In the genomic region with DNA sequence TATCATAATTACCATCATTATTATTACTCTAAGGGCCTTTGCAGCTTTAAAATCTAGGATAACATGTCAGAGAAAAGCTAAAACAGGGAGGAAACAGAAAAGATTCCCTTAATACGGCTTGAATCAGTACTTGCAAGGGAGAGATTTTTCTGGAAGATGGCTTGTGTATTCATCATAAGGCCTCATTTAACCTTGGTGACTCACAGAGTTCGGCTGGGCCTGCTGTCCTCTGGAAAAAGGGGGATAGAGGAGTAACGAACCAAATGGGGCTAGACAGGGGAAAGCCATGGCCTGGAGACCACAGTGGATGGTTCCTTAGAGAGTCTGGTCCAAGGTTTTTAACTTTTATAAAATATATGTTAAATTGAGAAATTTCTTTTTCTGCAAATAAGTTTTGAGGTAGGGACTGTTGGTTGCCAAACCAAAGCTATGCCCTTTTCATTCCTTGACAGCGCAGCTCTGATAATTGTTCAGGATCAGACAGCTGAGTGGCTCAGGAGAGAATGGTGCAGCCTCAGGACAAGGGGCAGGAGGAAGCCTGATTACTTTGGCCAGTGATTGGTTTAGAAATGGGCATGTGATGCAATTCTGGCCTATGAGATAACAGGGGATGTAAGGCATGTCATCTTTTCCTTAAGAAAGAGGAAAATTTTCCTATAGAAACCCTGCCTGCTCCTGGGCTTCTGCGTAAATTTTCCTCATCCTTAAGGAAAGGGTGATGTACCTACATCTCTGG, we compare ENCODE assay signal across 18 cellular contexts. TPM values are rescaled to one million over a fixed set of nuclear protein-coding genes. Genes with fewer than 3 reads are reported as not detected.
A peak's percentile ranks its signal among the peaks of the same experiment; 100 is the strongest.
DNase-seq lines count a peak whose midpoint lies in the region; ATAC-seq and TF ChIP-seq lines count a peak whose summit lies in the region.
"Had no signal": no experiment of that assay in that cellular context is flagged by ENCODE, and none has a peak within 500 bp of the region (broad histone marks: within the 10 kb centered on the region; RNA-seq: fewer than 3 reads in every experiment).

No MANE protein-coding gene starts in this region.

- peaks cover 3% of the 10 kb centered on the region for H3K9me3 Mint-ChIP-seq in activated T-helper 17 cell treated with anti-CD3 and anti-CD28 coated beads, Interleukin-2, amount 50 U/mL, for 72 hours
- H3K9me3 Mint-ChIP-seq in natural killer cell treated with Interleukin-12 subunit alpha and Interleukin-12 subunit beta and Interleukin-15 and Interleukin-18, amount 100 ng/mL, for 72 hours, result no peaks in the 10 kb centered on the region

- no peaks in the 10 kb centered on the region for H3K36me3 Mint-ChIP-seq in activated T-helper 17 cell treated with anti-CD3 and anti-CD28 coated beads, Interleukin-2, amount 50 U/mL, for 72 hours (ENCODE audit: low read depth)
- peaks cover 11% of the 10 kb centered on the region for H3K36me3 Mint-ChIP-seq in natural killer cell treated with Interleukin-12 subunit alpha and Interleukin-12 subunit beta and Interleukin-15 and Interleukin-18, amount 100 ng/mL, for 72 hours

- no peak for ATAC-seq in activated T-helper 17 cell treated with anti-CD3 and anti-CD28 coated beads, Interleukin-2, amount 50 U/mL, for 72 hours (replicated peaks)
- ATAC-seq in stimulated activated naive CD8-positive, alpha-beta T cell treated with anti-CD3 and anti-CD28 coated beads, Interleukin-15, Interleukin-2, amounts not matched to agents 100 U/mL and 50 U/mL, for 24 hours, result no peak
- no peak for ATAC-seq in natural killer cell treated with Interleukin-12 subunit alpha and Interleukin-12 subunit beta and Interleukin-15 and Interleukin-18, amount 100 ng/mL, for 72 hours
- ATAC-seq: activated naive CD8-positive, alpha-beta T cell treated with anti-CD3 and anti-CD28 coated beads, Interleukin-2, amount 50 U/mL, for 24 hours; GM12878 had no signal

- TF ChIP-seq POLR2A in sigmoid colon (IDR thresholded peaks at IDR 0.05), result no peak

- no peaks in the 10 kb centered on the region for H3K4me1 Mint-ChIP-seq in activated T-helper 17 cell treated with anti-CD3 and anti-CD28 coated beads, Interleukin-2, amount 50 U/mL, for 72 hours
- no peaks in the 10 kb centered on the region for H3K4me1 Mint-ChIP-seq in natural killer cell treated with Interleukin-12 subunit alpha and Interleukin-12 subunit beta and Interleukin-15 and Interleukin-18, amount 100 ng/mL, for 72 hours (ENCODE audit: low read depth in 2 of 2)
- H3K4me1 Mint-ChIP-seq: activated B cell treated with CpG ODN at 0.5 μM for 24 hours; activated naive CD8-positive, alpha-beta T cell treated with anti-CD3 and anti-CD28 coated beads, Interleukin-2, amount 50 U/mL, for 24 hours; B cell had no signal

- H3K27me3 ChIP-seq in sigmoid colon, result no peaks in the 10 kb centered on the region

- no peaks in the 10 kb centered on the region for H3K9me3 ChIP-seq in sigmoid colon

- DNase-seq in ELR (ENCODE audit: low read depth) (peak; percentile 70), amniotic stem cell (lab: John Stamatoyannopoulos, UW) (peak; percentile 38), foreskin fibroblast (peak; percentile 60 to 80), sigmoid colon (no peak), anterior cingulate cortex (lab: John Stamatoyannopoulos, UW) (no peak)
- DNase-seq in stimulated activated naive CD8-positive, alpha-beta T cell treated with anti-CD3 and anti-CD28 coated beads, Interleukin-15, Interleukin-2, amounts not matched to agents 100 U/mL and 50 U/mL, for 24 hours, result no peak
- DNase-seq in natural killer cell treated with Interleukin-12 subunit alpha and Interleukin-12 subunit beta and Interleukin-15 and Interleukin-18, amount 100 ng/mL, for 72 hours (ENCODE audit: low spot score), result no peak
- DNase-seq: activated B cell treated with CpG ODN at 0.5 μM for 24 hours; activated CD8-positive, alpha-beta memory T cell treated with anti-CD3 and anti-CD28 coated beads, Interleukin-2, amount 50 U/mL, for 48 hours; activated naive CD8-positive, alpha-beta T cell treated with anti-CD3 and anti-CD28 coated beads, Interleukin-2, amount 50 U/mL, for 24 hours; effector CD8-positive, alpha-beta T cell; head of caudate nucleus; NCI-H2081; NK-92 treated with Interleukin-12 subunit alpha and Interleukin-12 subunit beta, amount 100 ng/mL, for 24 hours; occipital lobe had no signal

- peaks cover 0 to 22% (median 16%) of the 10 kb centered on the region in 4 donors for H3K4me1 ChIP-seq in sigmoid colon

- WGBS in sigmoid colon, 2 donors, result 81 to 89% methylated on average over 5 of the region's 5 CpGs

- H3K36me3 ChIP-seq in sigmoid colon, result no peaks in the 10 kb centered on the region

- H3K4me3 ChIP-seq in foreskin fibroblast (ENCODE audit: low read depth in 1 of 2, low read length in 2 of 2), result no peak overlapping the region
- no peak overlapping the region for H3K4me3 ChIP-seq in sigmoid colon
- H3K4me3 ChIP-seq: GM12878 had no signal

- intact Hi-C loops in sigmoid colon (cut with DNase I), result no loop called here

- H3K4me3 Mint-ChIP-seq in activated T-helper 17 cell treated with anti-CD3 and anti-CD28 coated beads, Interleukin-2, amount 50 U/mL, for 72 hours, result no peak overlapping the region
- no peak overlapping the region for H3K4me3 Mint-ChIP-seq in natural killer cell treated with Interleukin-12 subunit alpha and Interleukin-12 subunit beta and Interleukin-15 and Interleukin-18, amount 100 ng/mL, for 72 hours
- H3K4me3 Mint-ChIP-seq: activated B cell treated with CpG ODN at 0.5 μM for 24 hours; activated naive CD8-positive, alpha-beta T cell treated with anti-CD3 and anti-CD28 coated beads, Interleukin-2, amount 50 U/mL, for 24 hours; B cell had no signal

- no peak overlapping the region for H3K27ac Mint-ChIP-seq in activated T-helper 17 cell treated with anti-CD3 and anti-CD28 coated beads, Interleukin-2, amount 50 U/mL, for 72 hours
- no peak overlapping the region for H3K27ac Mint-ChIP-seq in natural killer cell treated with Interleukin-12 subunit alpha and Interleukin-12 subunit beta and Interleukin-15 and Interleukin-18, amount 100 ng/mL, for 72 hours
- H3K27ac Mint-ChIP-seq: activated B cell treated with CpG ODN at 0.5 μM for 24 hours; activated naive CD8-positive, alpha-beta T cell treated with anti-CD3 and anti-CD28 coated beads, Interleukin-2, amount 50 U/mL, for 24 hours; B cell had no signal

- H3K27ac ChIP-seq in sigmoid colon, result peak overlapping the region; percentile 64 to 81 (median 71)

- TF ChIP-seq EP300 in sigmoid colon (IDR thresholded peaks at IDR 0.05), result no peak

- no peak for TF ChIP-seq CTCF in foreskin fibroblast (IDR thresholded peaks at IDR 0.05; ENCODE audit: low read depth, low read length)
- no peak for TF ChIP-seq CTCF in sigmoid colon (IDR thresholded peaks at IDR 0.05)

- H3K27me3 Mint-ChIP-seq in activated T-helper 17 cell treated with anti-CD3 and anti-CD28 coated beads, Interleukin-2, amount 50 U/mL, for 72 hours, result no peaks in the 10 kb centered on the region
- H3K27me3 Mint-ChIP-seq in natural killer cell treated with Interleukin-12 subunit alpha and Interleukin-12 subunit beta and Interleukin-15 and Interleukin-18, amount 100 ng/mL, for 72 hours, result no peaks in the 10 kb centered on the region
- H3K27me3 Mint-ChIP-seq: activated B cell treated with CpG ODN at 0.5 μM for 24 hours; activated naive CD8-positive, alpha-beta T cell treated with anti-CD3 and anti-CD28 coated beads, Interleukin-2, amount 50 U/mL, for 24 hours; B cell had no signal

RNA-seq across cellular contexts. Expression of a gene that starts 25.6 kb away (rescaled TPM):
- 1,000 to 10,000 TPM; 1,610 to 2,826 (median 1,919) TPM for total RNA-seq in sigmoid colon
- 100 to 1,000 TPM; 333 to 617 (median 497) TPM for polyA plus RNA-seq in sigmoid colon
- total RNA-seq in activated T-helper 17 cell treated with anti-CD3 and anti-CD28 coated beads, Interleukin-2, amount 50 U/mL, for 72 hours, result 1 to 10 TPM; 5.1 to 5.6 TPM
- total RNA-seq in natural killer cell treated with Interleukin-12 subunit alpha and Interleukin-12 subunit beta and Interleukin-15 and Interleukin-18, amount 100 ng/mL, for 72 hours, result 10 to 100 TPM in 1 of 2 donors, 1 to 10 TPM in 1; 9.4 to 40.9 TPM

RNA-seq across cellular contexts. Expression of a gene that starts 40.7 kb away (rescaled TPM):
- total RNA-seq in sigmoid colon, result 10 to 100 TPM; 28.2 to 33.2 (median 30.4) TPM
- 10 to 100 TPM; 42.6 to 61.7 (median 42.9) TPM for polyA plus RNA-seq in sigmoid colon
- total RNA-seq in activated T-helper 17 cell treated with anti-CD3 and anti-CD28 coated beads, Interleukin-2, amount 50 U/mL, for 72 hours, result 10 to 100 TPM; 45.4 to 66.4 TPM
- total RNA-seq in natural killer cell treated with Interleukin-12 subunit alpha and Interleukin-12 subunit beta and Interleukin-15 and Interleukin-18, amount 100 ng/mL, for 72 hours, result 10 to 100 TPM; 40.6 to 73.8 TPM

Comparison
In these comparisons a context has a peak if more than half of its experiments do, and no peak if none do; other contexts are left out.
1. DNase-seq: peak in ELR (single experiment), amniotic stem cell (single experiment) and foreskin fibroblast (2 of 2); none in sigmoid colon (single experiment), anterior cingulate cortex (0 of 58), stimulated activated naive CD8-positive, alpha-beta T cell treated with anti-CD3 and anti-CD28 coated beads, Interleukin-15, Interleukin-2, amounts not matched to agents 100 U/mL and 50 U/mL, for 24 hours (single experiment) and natural killer cell treated with Interleukin-12 subunit alpha and Interleukin-12 subunit beta and Interleukin-15 and Interleukin-18, amount 100 ng/mL, for 72 hours (single experiment).
2. RNA of a gene that starts 25.6 kb away (total RNA-seq): 1,610 to 2,826 TPM in sigmoid colon; 9.4 to 40.9 TPM in natural killer cell treated with Interleukin-12 subunit alpha and Interleukin-12 subunit beta and Interleukin-15 and Interleukin-18, amount 100 ng/mL, for 72 hours and 5.1 to 5.6 TPM in activated T-helper 17 cell treated with anti-CD3 and anti-CD28 coated beads, Interleukin-2, amount 50 U/mL, for 72 hours; every median in the first group is over 10 times any median in the second.